Comparison of ENCODE assay signal across 8 cellular contexts in genomic region chr20:24994470-24995368, GRCh38. TPM values are rescaled to one million over a fixed set of nuclear protein-coding genes. Genes with fewer than 3 reads are reported as not detected.
DNase-seq lines count a peak whose midpoint lies in the region; ATAC-seq and TF ChIP-seq lines count a peak whose summit lies in the region.

No MANE protein-coding gene starts in this region.

- peak; percentile 71 to 94 for TF ChIP-seq CTCF in right atrium auricular region (IDR thresholded peaks at IDR 0.05)

- H3K27ac ChIP-seq in angular gyrus (ENCODE audit: low read depth, low read length) (peak overlapping the region; percentile 86), right atrium auricular region (peak overlapping the region; percentile 71 to 95), aorta (ENCODE audit: low read depth in 1 of 2, low read length in 2 of 2) (no peak overlapping the region)

- H3K27me3 ChIP-seq in right atrium auricular region, result no peaks in the 10 kb centered on the region
- no peaks in the 10 kb centered on the region for H3K27me3 ChIP-seq in aorta (ENCODE audit: control insufficient read depth in 1 of 2, insufficient read depth in 2 of 2, low read length in 1 of 2)

- intact Hi-C loops in aorta (cut with DNase I), result loop anchor here (1.0 to 10.0 kb wide), 8 partner anchors 71 to 404 kb away; partner anchors contain the start of gene ENTPD6 (in 2 of the 2)

- peak; percentile 67 for DNase-seq in ACHN
- DNase-seq in NCI-H1105 treated with DMSO at 0.1 percent for 48 hours (lab: John Stamatoyannopoulos, UW), result peak; percentile 76
- DNase-seq in T-helper 2 cell, result peak; percentile 45 to 76 (median 70)
- peak; percentile 84 for DNase-seq in right atrium auricular region (ENCODE audit: low spot score)
- peak; percentile 92 for DNase-seq in retina
- DNase-seq in aorta, result peak; percentile 84 to 88

- no peaks in the 10 kb centered on the region for H3K9me3 ChIP-seq in right atrium auricular region
- H3K9me3 ChIP-seq in aorta (ENCODE audit: control insufficient read depth, low read length), result no peaks in the 10 kb centered on the region

- H3K4me1 ChIP-seq in right atrium auricular region (peaks cover 0 to 52% of the 10 kb centered on the region in 2 donors), aorta (ENCODE audit: control insufficient read depth in 1 of 2, insufficient read depth in 2 of 2, low read length in 2 of 2) (no peaks in the 10 kb centered on the region)

- H3K4me3 ChIP-seq in right atrium auricular region, result peak overlapping the region in 1 of 2 donors; percentile 27
- H3K4me3 ChIP-seq in aorta (ENCODE audit: low read length in 2 of 2), result no peak overlapping the region

- ATAC-seq in GM18517 (IDR thresholded peaks at IDR 0.05; ENCODE audit: unreplicated experiment) (peak; percentile 41), aorta (ENCODE audit: low FRiP score) (peak; percentile 84)

- H3K36me3 ChIP-seq in right atrium auricular region (no peaks in the 10 kb centered on the region), aorta (ENCODE audit: control insufficient read depth in 1 of 2, insufficient read depth in 2 of 2, low read length in 1 of 2) (no peaks in the 10 kb centered on the region)

- WGBS in aorta, 2 donors, result 34% methylated on average over 20 of the region's 20 CpGs

- in situ Hi-C loops in ACHN (cut with HindIII; ENCODE audit: low pct_ligation_motif_present, low pct_unique_long_range_greater_than_20kb, low sequenced_read_pairs), result no loop called here

RNA-seq across cellular contexts. Expression of gene APMAP, which starts 2.2 kb away (rescaled TPM):
- total RNA-seq in right atrium auricular region (10 to 100 TPM; 30.3 to 30.5 TPM), aorta (10 to 100 TPM; 43.8 to 54.1 TPM)
- 10 to 100 TPM; 23.4 to 37.8 TPM for polyA plus RNA-seq in aorta

RNA-seq across cellular contexts. Expression of gene CST7, which starts 45.6 kb away (rescaled TPM):
- 1 to 10 TPM; 2.7 to 3.2 TPM for total RNA-seq in right atrium auricular region
- total RNA-seq in aorta, result 1 to 10 TPM; 3.1 to 4.6 TPM
- polyA plus RNA-seq in aorta, result 1 to 10 TPM; 1.0 to 3.9 TPM

Comparison
In these comparisons a context has a peak if more than half of its experiments do, and no peak if none do; other contexts are left out.
1. H3K27ac ChIP-seq: peak in angular gyrus (single experiment) and right atrium auricular region (2 of 2); none in aorta (0 of 2).
2. Peak in every context shown above with its lines, with median percentiles within 50 percentile points of each other: DNase-seq.